Comparison of ENCODE assay signal across 13 cellular contexts in the genomic region with DNA sequence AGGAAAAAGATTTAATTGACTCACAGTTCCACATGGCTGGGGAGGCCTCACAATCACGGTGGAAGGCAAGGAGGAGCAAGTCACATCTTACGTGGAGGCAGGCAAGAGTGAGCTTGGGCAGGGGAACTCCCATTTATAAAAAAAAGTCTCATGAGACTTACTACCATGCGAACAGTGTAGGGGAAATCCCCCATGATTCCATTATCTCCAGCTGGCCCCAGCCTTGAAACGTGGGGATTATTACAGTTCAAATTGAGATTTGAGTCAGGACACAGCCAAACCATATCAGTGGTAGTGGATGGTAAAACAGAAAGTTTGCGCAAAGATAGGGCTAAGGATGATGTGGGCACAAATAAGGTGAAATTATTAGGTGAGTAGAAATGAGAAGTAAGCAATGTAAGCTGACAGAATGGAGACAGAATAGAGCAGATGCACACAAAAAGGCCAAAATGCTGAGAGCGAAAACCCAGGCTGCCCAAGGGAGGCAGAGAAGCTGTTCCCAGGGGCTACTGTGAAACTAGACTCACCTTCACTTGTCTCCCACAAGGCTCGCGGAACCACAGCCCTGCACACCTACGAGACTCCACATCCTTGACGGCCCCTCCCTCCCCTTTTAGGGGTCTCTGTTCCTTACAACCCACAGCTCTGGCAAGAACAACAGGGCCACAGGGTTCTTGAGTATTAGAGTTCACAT.
DNase-seq lines count a peak whose midpoint lies in the region; ATAC-seq and TF ChIP-seq lines count a peak whose summit lies in the region.
"Had no signal": no experiment of that assay in that cellular context is flagged by ENCODE, and none has a peak within 500 bp of the region (broad histone marks: within the 10 kb centered on the region; RNA-seq: fewer than 3 reads in every experiment).

No MANE protein-coding gene starts in this region.

- no peaks in the 10 kb centered on the region for H3K9me3 ChIP-seq in spleen

- no peak for TF ChIP-seq CTCF in spleen (IDR thresholded peaks at IDR 0.05 in 8 of 11, conservative IDR thresholded peaks at IDR 0.05 in 3 of 11)

- no peak overlapping the region for H3K4me3 Mint-ChIP-seq in activated CD4-positive, alpha-beta T cell treated with anti-CD3 and anti-CD28 coated beads, Interleukin-2, amount 10 ng/mL, durations not matched to agents 24 days and 14 days
- H3K4me3 Mint-ChIP-seq: activated naive CD8-positive, alpha-beta T cell; natural killer cell treated with Interleukin-12 subunit alpha and Interleukin-12 subunit beta and Interleukin-15 and Interleukin-18, amount 100 ng/mL, for 72 hours had no signal

- no peaks in the 10 kb centered on the region for H3K36me3 Mint-ChIP-seq in activated CD4-positive, alpha-beta T cell treated with anti-CD3 and anti-CD28 coated beads, Interleukin-2, amount 10 ng/mL, durations not matched to agents 24 days and 14 days (ENCODE audit: low read depth)
- H3K36me3 Mint-ChIP-seq: activated naive CD8-positive, alpha-beta T cell; natural killer cell treated with Interleukin-12 subunit alpha and Interleukin-12 subunit beta and Interleukin-15 and Interleukin-18, amount 100 ng/mL, for 72 hours had no signal

- H3K27ac ChIP-seq in spleen: no peak overlapping the region

- no peaks in the 10 kb centered on the region for H3K4me1 ChIP-seq in spleen

- intact Hi-C loops in activated CD4-positive, alpha-beta T cell treated with anti-CD3 and anti-CD28 coated beads, Interleukin-2, amount 10 ng/mL, durations not matched to agents 24 days and 14 days (cut with micrococcal nuclease): no loop called here
- intact Hi-C loops in spleen (cut with DNase I; ENCODE audit: low total_unique reads): no loop called here

- no peaks in the 10 kb centered on the region for H3K27me3 Mint-ChIP-seq in activated CD4-positive, alpha-beta T cell treated with anti-CD3 and anti-CD28 coated beads, Interleukin-2, amount 10 ng/mL, durations not matched to agents 24 days and 14 days

- H3K9me3 Mint-ChIP-seq in activated CD4-positive, alpha-beta T cell treated with anti-CD3 and anti-CD28 coated beads, Interleukin-2, amount 10 ng/mL, durations not matched to agents 24 days and 14 days: no peaks in the 10 kb centered on the region
- H3K9me3 Mint-ChIP-seq: natural killer cell treated with Interleukin-12 subunit alpha and Interleukin-12 subunit beta and Interleukin-15 and Interleukin-18, amount 100 ng/mL, for 72 hours had no signal

- no peak overlapping the region for H3K27ac Mint-ChIP-seq in activated CD4-positive, alpha-beta T cell treated with anti-CD3 and anti-CD28 coated beads, Interleukin-2, amount 10 ng/mL, durations not matched to agents 24 days and 14 days
- H3K27ac Mint-ChIP-seq: activated naive CD8-positive, alpha-beta T cell; natural killer cell treated with Interleukin-12 subunit alpha and Interleukin-12 subunit beta and Interleukin-15 and Interleukin-18, amount 100 ng/mL, for 72 hours had no signal

- WGBS in spleen, 5 donors: 55 to 73% (median 68%) methylated on average over 10 of the region's 10 CpGs

- H3K4me1 Mint-ChIP-seq in activated CD4-positive, alpha-beta T cell treated with anti-CD3 and anti-CD28 coated beads, Interleukin-2, amount 10 ng/mL, durations not matched to agents 24 days and 14 days: no peaks in the 10 kb centered on the region

- H3K36me3 ChIP-seq in spleen: no peaks in the 10 kb centered on the region

- H3K4me3 ChIP-seq in spleen: no peak overlapping the region

- DNase-seq in mesenteric fat pad (ENCODE audit: low spot score) (peak; percentile 18), spleen (no peak), NCI-H146 treated with DMSO at 0.1 percent for 48 hours (lab: John Stamatoyannopoulos, UW; ENCODE audit: unreplicated experiment) (no peak)
- no peak for DNase-seq in activated CD4-positive, alpha-beta T cell treated with anti-CD3 and anti-CD28 coated beads, Interleukin-2, amount 10 ng/mL, durations not matched to agents 24 days and 14 days
- DNase-seq: activated CD4-positive, CD25-positive, alpha-beta regulatory T cell; effector CD8-positive, alpha-beta T cell; NCI-H1092; substantia nigra had no signal

- peaks cover 0 to 1% (median 0%) of the 10 kb centered on the region in 7 donors for H3K27me3 ChIP-seq in spleen (replicated peaks in 1 of 7)

- peak; percentile 85 for ATAC-seq in GM18867 (IDR thresholded peaks at IDR 0.05; ENCODE audit: unreplicated experiment)
- ATAC-seq in GM21526 (IDR thresholded peaks at IDR 0.05; ENCODE audit: low FRiP score, unreplicated experiment): peak; percentile 60
- ATAC-seq in HG03108 (IDR thresholded peaks at IDR 0.05; ENCODE audit: unreplicated experiment): peak; percentile 71
- ATAC-seq: natural killer cell treated with Interleukin-12 subunit alpha and Interleukin-12 subunit beta and Interleukin-15 and Interleukin-18, amount 100 ng/mL, for 72 hours had no signal

- TF ChIP-seq POLR2A in spleen (IDR thresholded peaks at IDR 0.05): no peak
